22 cellular contexts compared by ENCODE assay signal in genomic region chr6:11235062-11235461, GRCh38.
"Had no signal": no experiment of that assay in that cellular context is flagged by ENCODE, and none has a peak within 500 bp of the region (broad histone marks: within the 10 kb centered on the region; RNA-seq: fewer than 3 reads in every experiment).

No MANE protein-coding gene starts in this region.

- H3K36me3 Mint-ChIP-seq: naive thymus-derived CD8-positive, alpha-beta T cell; type B pancreatic cell had no signal

- H3K27me3 ChIP-seq: colonic mucosa, foreskin keratinocyte, hepatocyte, pancreas, suprapubic skin, thyroid gland had no signal

- H3K9me3 ChIP-seq: colonic mucosa, mucosa of descending colon, pancreas, suprapubic skin, thyroid gland had no signal

- ATAC-seq: foreskin keratinocyte; left colon; left ventricle myocardium superior; mucosa of descending colon; naive thymus-derived CD8-positive, alpha-beta T cell; pancreas; right cardiac atrium; stimulated activated naive CD8-positive, alpha-beta T cell treated with anti-CD3 and anti-CD28 coated beads, Interleukin-15, Interleukin-2, amounts not matched to agents 100 U/mL and 50 U/mL, for 24 hours had no signal

- H3K4me3 ChIP-seq: colonic mucosa, hepatocyte, mucosa of descending colon, pancreas, suprapubic skin, thyroid gland had no signal

- H3K4me3 Mint-ChIP-seq: endodermal cell had no signal

- H3K27me3 Mint-ChIP-seq: naive thymus-derived CD8-positive, alpha-beta T cell; progenitor cell of endocrine pancreas; type B pancreatic cell had no signal

- H3K27ac ChIP-seq: colonic mucosa, foreskin keratinocyte, hepatocyte, pancreas, suprapubic skin had no signal

- H3K4me1 ChIP-seq: colonic mucosa had no signal

- DNase-seq: colonic mucosa; dermis blood vessel endothelial cell; endodermal cell; erythroblast; foreskin keratinocyte; head of caudate nucleus; left colon; left ventricle myocardium superior; mammary epithelial cell; mucosa of descending colon; naive thymus-derived CD8-positive, alpha-beta T cell; occipital lobe; pancreas; right cardiac atrium; small intestine; stimulated activated CD4-positive, alpha-beta T cell treated with anti-CD3 and anti-CD28 coated beads, Interleukin-12 subunit alpha, Interleukin-12 subunit beta, amount 100 ng/mL, for 4 hours; stimulated activated naive CD8-positive, alpha-beta T cell treated with anti-CD3 and anti-CD28 coated beads, Interleukin-15, Interleukin-2, amounts not matched to agents 100 U/mL and 50 U/mL, for 24 hours; thyroid gland had no signal

- H3K36me3 ChIP-seq: colonic mucosa, pancreas, suprapubic skin, thyroid gland had no signal

- H3K9me3 Mint-ChIP-seq: endodermal cell; naive thymus-derived CD8-positive, alpha-beta T cell; type B pancreatic cell had no signal
